ENCODE assay signal across 17 cellular contexts in the genomic region with DNA sequence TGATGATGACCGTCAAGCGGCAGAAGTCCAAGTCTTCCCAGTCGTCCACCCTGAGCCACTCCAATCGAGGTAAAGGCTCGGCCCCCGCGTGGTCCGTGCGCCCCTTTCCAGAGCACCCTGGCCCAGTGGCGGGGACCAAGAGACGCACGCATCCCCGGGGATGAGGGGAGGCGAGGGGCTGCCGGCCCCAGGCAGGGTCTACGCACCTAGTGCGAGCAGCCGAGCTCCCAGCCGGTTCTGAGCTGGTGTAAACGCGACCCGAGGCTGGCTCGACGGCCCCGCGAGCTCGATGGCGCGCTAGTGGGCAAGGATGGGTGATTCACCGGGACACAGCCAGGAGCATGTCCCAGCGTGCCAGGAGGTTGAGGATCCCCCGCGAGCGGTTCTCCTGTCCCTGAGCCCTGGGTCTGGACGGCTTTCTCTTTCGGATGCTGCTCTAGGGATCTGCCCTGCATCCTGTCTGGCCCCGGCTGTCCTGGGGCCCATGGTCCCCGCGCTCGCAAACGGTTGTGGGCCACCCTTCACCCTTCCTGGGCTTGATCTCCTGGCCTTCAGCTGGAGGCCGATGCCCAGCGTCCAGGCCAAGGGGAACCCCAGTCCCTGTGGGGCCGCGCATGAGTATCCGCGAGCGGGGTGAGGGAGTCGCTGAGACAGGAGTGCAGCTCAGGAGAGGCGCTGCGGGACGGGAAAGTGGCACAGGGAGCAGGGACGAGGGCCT. TPM values are rescaled to one million over a fixed set of nuclear protein-coding genes. Genes with fewer than 3 reads are reported as not detected.
DNase-seq lines count a peak whose midpoint lies in the region; FAIRE-seq and TF ChIP-seq lines count a peak whose summit lies in the region.
"Had no signal": no experiment of that assay in that cellular context is flagged by ENCODE, and none has a peak within 500 bp of the region (broad histone marks: within the 10 kb centered on the region; RNA-seq: fewer than 3 reads in every experiment).

No MANE protein-coding gene starts in this region.

- no peak for FAIRE-seq in bronchial epithelial cell (lab: Jason Lieb, UNC)
- no peak for FAIRE-seq in small intestine (lab: Jason Lieb, UNC)
- FAIRE-seq: GM18507, HTR-8/SVneo had no signal

- H3K9ac ChIP-seq in GM23248, result no peak overlapping the region

- peaks cover 14% of the 10 kb centered on the region for H3K4me1 ChIP-seq in GM23248 (ENCODE audit: insufficient read depth)
- no peaks in the 10 kb centered on the region for H3K4me1 ChIP-seq in small intestine (ENCODE audit: control insufficient read depth in 2 of 2, insufficient read depth in 1 of 2, low read depth in 1 of 2, low read length in 1 of 2)

- H3F3A ChIP-seq in GM23248 (ENCODE audit: insufficient read depth), result no peaks in the 10 kb centered on the region

- H2AFZ ChIP-seq in GM23248, result peak overlapping the region; percentile 71; the same call in 1 of the 2 replicates

- WGBS in GM23248 (ENCODE audit: low coverage in 1 of 2, low lambda C conversion rate in 2 of 2, missing lambda C conversion rate in 2 of 2), 2 experiments, result 77 to 83% methylated on average over 41 to 53 of the region's 53 CpGs
- WGBS in lower leg skin, 2 donors, result 29 to 55% methylated on average over 32 to 38 of the region's 53 CpGs
- 38 to 69% (median 62%) methylated on average over 53 of the region's 53 CpGs for WGBS in small intestine, 3 donors

- TF ChIP-seq CTCF in bronchial epithelial cell (IDR thresholded peaks at IDR 0.05; ENCODE audit: insufficient read depth, low read length, severe bottlenecking) (no peak), lower leg skin (IDR thresholded peaks at IDR 0.05) (no peak)

- H3K36me3 ChIP-seq in GM23248 (ENCODE audit: low read depth) (no peaks in the 10 kb centered on the region), bronchial epithelial cell (ENCODE audit: control insufficient read depth, insufficient read depth, low read length) (peaks cover 13% of the 10 kb centered on the region), small intestine (ENCODE audit: control insufficient read depth in 2 of 2, insufficient read depth in 2 of 2, low read length in 2 of 2) (no peaks in the 10 kb centered on the region)

- H4K20me1 ChIP-seq in GM23248 (ENCODE audit: insufficient read depth), result no peaks in the 10 kb centered on the region

- H3K79me2 ChIP-seq in GM23248 (ENCODE audit: insufficient read depth), result no peaks in the 10 kb centered on the region

- H3K9me2 ChIP-seq in GM23248 (ENCODE audit: insufficient read depth), result no peaks in the 10 kb centered on the region

- H3K27ac ChIP-seq in GM23248 (no peak overlapping the region), skin epidermis (peak overlapping the region; percentile 59 to 97 (median 89)), caudate nucleus (ENCODE audit: low read depth, low read length) (no peak overlapping the region), small intestine (ENCODE audit: low read depth in 1 of 2, low read length in 1 of 2) (no peak overlapping the region)
- H3K27ac ChIP-seq: testis had no signal

- in situ Hi-C loops in GM23248 (cut with MboI), result no loop called here

- H3K9me3 ChIP-seq in GM23248 (ENCODE audit: low read depth) (no peaks in the 10 kb centered on the region), small intestine (ENCODE audit: control insufficient read depth, low read depth) (no peaks in the 10 kb centered on the region)
- H3K9me3 ChIP-seq: testis had no signal

- intact Hi-C loops in lower leg skin (cut with DNase I; ENCODE audit: low total_unique reads), result no loop called here

- peak overlapping the region; percentile 57; the same call in 1 of the 2 replicates for H3K4me3 ChIP-seq in GM23248
- H3K4me3 ChIP-seq in bronchial epithelial cell (ENCODE audit: low read depth, low read length), result peak overlapping the region; percentile 70
- H3K4me3 ChIP-seq in lower leg skin (ENCODE audit: low read depth, poor library complexity, severe bottlenecking), result peak overlapping the region; percentile 36
- H3K4me3 ChIP-seq in skin epidermis, result peak overlapping the region; percentile 31 to 59 (median 51)
- H3K4me3 ChIP-seq in small intestine (ENCODE audit: low read depth in 1 of 2, low read length in 2 of 2), result no peak overlapping the region
- H3K4me3 ChIP-seq: testis had no signal

- H3K27me3 ChIP-seq in GM23248 (replicated peaks; ENCODE audit: insufficient read depth) (peaks cover 13% of the 10 kb centered on the region; the same call in 1 of the 2 replicates), bronchial epithelial cell (ENCODE audit: control insufficient read depth, insufficient read depth, low read length) (no peaks in the 10 kb centered on the region), small intestine (ENCODE audit: control insufficient read depth in 2 of 2, insufficient read depth in 2 of 2, low read length in 2 of 2) (peaks cover 0 to 21% of the 10 kb centered on the region in 2 donors)
- H3K27me3 ChIP-seq: testis had no signal

- DNase-seq in GM23248, result no peak
- no peak for DNase-seq in bronchial epithelial cell (ENCODE audit: low read depth)
- DNase-seq in lower leg skin (ENCODE audit: low spot score in 2 of 2), result no peak
- no peak for DNase-seq in NCI-H1048 (lab: John Stamatoyannopoulos, UW)
- no peak for DNase-seq in iPS-NIHi11 (ENCODE audit: low spot score)
- DNase-seq in caudate nucleus (lab: John Stamatoyannopoulos, UW), result no peak
- no peak for DNase-seq in small intestine
- DNase-seq: activated B cell treated with CpG ODN at 0.5 μM for 24 hours; activated effector memory CD4-positive, alpha-beta T cell treated with anti-CD3 and anti-CD28 coated beads, Interleukin-2, amount 50 U/mL, for 16 hours; cortex of kidney; DMS 273 treated with DMSO at 0.1 percent for 48 hours; MM.1S had no signal

- no peak for TF ChIP-seq POLR2A in lower leg skin (IDR thresholded peaks at IDR 0.05)

- H3K4me2 ChIP-seq in GM23248 (ENCODE audit: unreplicated experiment), result peak overlapping the region; percentile 80

RNA-seq across cellular contexts. Expression of a gene that starts 0.7 kb away (rescaled TPM):
- 0.13 and 0.43 TPM in 2 replicates for total RNA-seq in GM23248 (2014; rRNA removed; shearing (Covaris generic))
- polyA plus RNA-seq in GM23248 (2016; fragmentation: Nextera tagmentation; extraction: Ambion mirVana), result 0.06 and 0.15 TPM in 2 replicates
- total RNA-seq in bronchial epithelial cell, result 117 and 337 TPM in 2 replicates
- total RNA-seq in lower leg skin, result 1,000 to 10,000 TPM in 1 of 4 donors, 100 to 1,000 TPM in 3; 928 to 1,274 (median 961) TPM
- under 1 TPM; 0.27 to 0.69 (median 0.45) TPM for polyA plus RNA-seq in small intestine
- total RNA-seq: activated B cell treated with CpG ODN at 0.5 μM for 24 hours; activated CD8-positive, alpha-beta memory T cell treated with anti-CD3 and anti-CD28 coated beads for 36 hours had no signal

Comparison
In these comparisons a context has a peak if more than half of its experiments do, and no peak if none do; other contexts are left out.
1. H3K27ac ChIP-seq: peak in skin epidermis (21 of 21); none in GM23248 (single experiment), caudate nucleus (single experiment) and small intestine (0 of 2).
2. H3K4me3 ChIP-seq: peak in GM23248 (single experiment), bronchial epithelial cell (single experiment), lower leg skin (single experiment) and skin epidermis (7 of 7); none in small intestine (0 of 2).
3. RNA of a gene that starts 0.7 kb away (total RNA-seq): 928 to 1,274 TPM in lower leg skin and 117 to 337 TPM in bronchial epithelial cell; 0.13 to 0.43 TPM in GM23248; every median in the first group is over 10 times any median in the second.